20 cellular contexts compared by ENCODE assay signal in genomic region chr11:119251114-119251513, GRCh38. TPM values are rescaled to one million over a fixed set of nuclear protein-coding genes. Genes with fewer than 3 reads are reported as not detected.
DNase-seq lines count a peak whose midpoint lies in the region; ATAC-seq and TF ChIP-seq lines count a peak whose summit lies in the region.
"Had no signal": no experiment of that assay in that cellular context is flagged by ENCODE, and none has a peak within 500 bp of the region (broad histone marks: within the 10 kb centered on the region; RNA-seq: fewer than 3 reads in every experiment).

No MANE protein-coding gene starts in this region.

- no peak overlapping the region for H3K9ac ChIP-seq in mesendoderm (ENCODE audit: low read length)

- H3K9me3 ChIP-seq in PC-9 (ENCODE audit: insufficient read depth, low read depth) (no peaks in the 10 kb centered on the region), WERI-Rb-1 (ENCODE audit: severe bottlenecking) (no peaks in the 10 kb centered on the region), sigmoid colon (no peaks in the 10 kb centered on the region)
- H3K9me3 ChIP-seq: HAP-1 had no signal

- intact Hi-C loops in PC-9 (cut with micrococcal nuclease; ENCODE audit: unreplicated experiment): no loop called here
- intact Hi-C loops in sigmoid colon (cut with DNase I): no loop called here

- WGBS in mesendoderm (ENCODE audit: extremely low coverage, insufficient coverage, low lambda C conversion rate): no CpG with 5 or more reads among the region's 3 CpGs
- WGBS in sigmoid colon, 2 donors: 87 to 88% methylated on average over 3 of the region's 3 CpGs

- no peak overlapping the region for H3K4me3 Mint-ChIP-seq in activated naive CD8-positive, alpha-beta T cell
- H3K4me3 Mint-ChIP-seq in activated naive CD8-positive, alpha-beta T cell treated with anti-CD3 and anti-CD28 coated beads, Interleukin-2, amount 50 U/mL, for 24 hours: no peak overlapping the region
- H3K4me3 Mint-ChIP-seq: GM23338 had no signal

- 0 out of 2 replicates have a peak overlapping the region, but pooled peaks have one; percentile 10 for H3K27ac ChIP-seq in PC-9
- no peak overlapping the region for H3K27ac ChIP-seq in mesendoderm (ENCODE audit: low read depth, low read length)
- no peak overlapping the region for H3K27ac ChIP-seq in WERI-Rb-1
- no peak overlapping the region for H3K27ac ChIP-seq in sigmoid colon
- H3K27ac ChIP-seq: RWPE1 had no signal

- H2AK5ac ChIP-seq in mesendoderm (ENCODE audit: low read length): no peak overlapping the region

- H3K9me2 ChIP-seq in PC-9 (ENCODE audit: insufficient read depth): no peaks in the 10 kb centered on the region; the same call in 1 of the 2 replicates

- no peak overlapping the region for H2BK15ac ChIP-seq in mesendoderm (replicated peaks; ENCODE audit: low read depth)

- peak overlapping the region; percentile 38 for H3K27ac Mint-ChIP-seq in activated naive CD8-positive, alpha-beta T cell
- no peak overlapping the region for H3K27ac Mint-ChIP-seq in activated naive CD8-positive, alpha-beta T cell treated with anti-CD3 and anti-CD28 coated beads, Interleukin-2, amount 50 U/mL, for 24 hours

- no peak overlapping the region for H2BK5ac ChIP-seq in mesendoderm (ENCODE audit: low read length)

- POLR2A ChIA-PET in PC-9 (lab: Charles Lee; ENCODE audit: unreplicated experiment): no interaction called here

- peaks cover 6% of the 10 kb centered on the region for H3K79me1 ChIP-seq in mesendoderm (ENCODE audit: low read length)

- no peak overlapping the region for H3K23ac ChIP-seq in mesendoderm (ENCODE audit: low read length)

- peaks cover 5% of the 10 kb centered on the region for H3K36me3 Mint-ChIP-seq in activated naive CD8-positive, alpha-beta T cell
- peaks cover 12% of the 10 kb centered on the region for H3K36me3 Mint-ChIP-seq in activated naive CD8-positive, alpha-beta T cell treated with anti-CD3 and anti-CD28 coated beads, Interleukin-2, amount 50 U/mL, for 24 hours (ENCODE audit: low read depth)

- H3F3A ChIP-seq in PC-9 (ENCODE audit: insufficient read depth, low read depth): no peaks in the 10 kb centered on the region; the same call in 1 of the 2 replicates

- TF ChIP-seq CTCF in PC-9 (conservative IDR thresholded peaks at IDR 0.05) (no peak), WERI-Rb-1 (IDR thresholded peaks at IDR 0.05; ENCODE audit: low read depth, low read length) (no peak), sigmoid colon (IDR thresholded peaks at IDR 0.05) (no peak)

- H3K79me2 ChIP-seq in PC-9 (ENCODE audit: low read depth) (0 out of 2 replicates have a peak, but pooled peaks cover 6% of the 10 kb centered on the region), mesendoderm (ENCODE audit: control insufficient read depth, insufficient read depth, low read length) (no peaks in the 10 kb centered on the region)

- no peak overlapping the region for H3K56ac ChIP-seq in mesendoderm (ENCODE audit: low read length)

- CTCF ChIA-PET in PC-9 (lab: Charles Lee): interaction anchor here (0.5 kb wide), 1 partner anchor 1111 kb away, joined by 3 read pairs; no protein-coding TSS in a partner anchor

- peaks cover 46% of the 10 kb centered on the region for H3K4me1 Mint-ChIP-seq in activated naive CD8-positive, alpha-beta T cell (ENCODE audit: low read depth)
- H3K4me1 Mint-ChIP-seq in activated naive CD8-positive, alpha-beta T cell treated with anti-CD3 and anti-CD28 coated beads, Interleukin-2, amount 50 U/mL, for 24 hours: peaks cover 43% of the 10 kb centered on the region
- H3K4me1 Mint-ChIP-seq: GM23338 had no signal

- H3K18ac ChIP-seq in mesendoderm (ENCODE audit: low read length): no peak overlapping the region

- no peak overlapping the region for H4K8ac ChIP-seq in mesendoderm (ENCODE audit: low read depth, low read length)

- H3K4me3 ChIP-seq in PC-9 (no peak overlapping the region), mesendoderm (ENCODE audit: low read length) (no peak overlapping the region), WERI-Rb-1 (ENCODE audit: low read depth, low read length) (no peak overlapping the region), sigmoid colon (no peak overlapping the region)
- H3K4me3 ChIP-seq: GM23338, HAP-1 had no signal

- no peak overlapping the region for H2AFZ ChIP-seq in PC-9
- H2AFZ ChIP-seq: GM23338 had no signal

- no peak overlapping the region for H4K5ac ChIP-seq in mesendoderm (ENCODE audit: low read length)

- H4K20me1 ChIP-seq in PC-9 (ENCODE audit: insufficient read depth): peaks cover 6% of the 10 kb centered on the region; the same call in 1 of the 2 replicates

- no peak overlapping the region for H3K4ac ChIP-seq in mesendoderm (ENCODE audit: low read depth, low read length)

- H3K4me1 ChIP-seq in PC-9 (replicated peaks; ENCODE audit: insufficient read depth): no peaks in the 10 kb centered on the region
- no peaks in the 10 kb centered on the region for H3K4me1 ChIP-seq in mesendoderm (ENCODE audit: control insufficient read depth, low read depth, low read length)
- peaks cover 0 to 25% (median 14%) of the 10 kb centered on the region in 4 donors for H3K4me1 ChIP-seq in sigmoid colon

- H3K27me3 ChIP-seq in PC-9 (ENCODE audit: insufficient read depth, low read depth) (no peaks in the 10 kb centered on the region), mesendoderm (ENCODE audit: insufficient read depth, low read length, poor library complexity) (no peaks in the 10 kb centered on the region), WERI-Rb-1 (ENCODE audit: insufficient read depth, low read depth, severe bottlenecking) (no peaks in the 10 kb centered on the region), sigmoid colon (no peaks in the 10 kb centered on the region)

- no peak overlapping the region for H2BK120ac ChIP-seq in mesendoderm (ENCODE audit: low read depth, low read length)

- TF ChIP-seq EP300 in sigmoid colon (IDR thresholded peaks at IDR 0.05): no peak

- no peak for ATAC-seq in activated naive CD8-positive, alpha-beta T cell treated with anti-CD3 and anti-CD28 coated beads, Interleukin-2, amount 50 U/mL, for 24 hours
- ATAC-seq: GM23338, Panc1 had no signal

- no peak for DNase-seq in activated naive CD8-positive, alpha-beta T cell treated with anti-CD3 and anti-CD28 coated beads, Interleukin-2, amount 50 U/mL, for 24 hours
- no peak for DNase-seq in PC-9
- DNase-seq in mesendoderm: peak; percentile 11
- DNase-seq in WERI-Rb-1: no peak
- no peak for DNase-seq in NCI-H510A (lab: John Stamatoyannopoulos, UW)
- DNase-seq in sigmoid colon: no peak
- DNase-seq: COR-L47, DMS53, KBM-7, NCI-H1105 treated with DMSO at 0.1 percent for 48 hours, NCI-H146, NCI-H2029, NCI-H446 treated with DMSO at 0.1 percent for 48 hours, NCI-H526 treated with DMSO at 0.1 percent for 48 hours, SHP77 had no signal

- H3K27me3 Mint-ChIP-seq in activated naive CD8-positive, alpha-beta T cell: no peaks in the 10 kb centered on the region
- no peaks in the 10 kb centered on the region for H3K27me3 Mint-ChIP-seq in activated naive CD8-positive, alpha-beta T cell treated with anti-CD3 and anti-CD28 coated beads, Interleukin-2, amount 50 U/mL, for 24 hours

- H3K36me3 ChIP-seq in PC-9 (ENCODE audit: low read depth) (peaks cover 6% of the 10 kb centered on the region; the same call in 1 of the 2 replicates), mesendoderm (ENCODE audit: control insufficient read depth, insufficient read depth, low read length) (no peaks in the 10 kb centered on the region), WERI-Rb-1 (no peaks in the 10 kb centered on the region), sigmoid colon (peaks cover 0 to 5% (median 0%) of the 10 kb centered on the region in 4 donors)
- H3K36me3 ChIP-seq: HAP-1 had no signal

- H3K4me2 ChIP-seq in PC-9 (no peak overlapping the region), mesendoderm (ENCODE audit: low read length) (no peak overlapping the region)
- H3K4me2 ChIP-seq: GM23338 had no signal

- no peaks in the 10 kb centered on the region for H3K9me3 Mint-ChIP-seq in activated naive CD8-positive, alpha-beta T cell (ENCODE audit: low read depth)
- H3K9me3 Mint-ChIP-seq in activated naive CD8-positive, alpha-beta T cell treated with anti-CD3 and anti-CD28 coated beads, Interleukin-2, amount 50 U/mL, for 24 hours: no peaks in the 10 kb centered on the region
- H3K9me3 Mint-ChIP-seq: GM23338 had no signal

- no peak for TF ChIP-seq POLR2A in sigmoid colon (IDR thresholded peaks at IDR 0.05)

- no TSS peak for BruUV-seq in PC-9 (replicated peaks; lab: Mats Ljungman, UMichigan)

RNA-seq across cellular contexts. Expression of gene CBL, which starts 45.0 kb away (rescaled TPM):
- total RNA-seq in PC-9 (2021): 26.3 and 32.9 TPM in 2 replicates
- polyA plus RNA-seq in mesendoderm (2013, experiment 1 of 2): 21.9 TPM
- 21.9 TPM for polyA plus RNA-seq in mesendoderm (2013, experiment 2 of 2)
- 10 to 100 TPM; 11.8 to 17.7 (median 13.1) TPM for total RNA-seq in sigmoid colon
- polyA plus RNA-seq in sigmoid colon: 1 to 10 TPM; 1.8 to 8.6 (median 3.7) TPM
